In genomic region chr5:155689403-155689802, GRCh38 we compare ENCODE assay signal across 15 cellular contexts.
"Had no signal": no experiment of that assay in that cellular context is flagged by ENCODE, and none has a peak within 500 bp of the region (broad histone marks: within the 10 kb centered on the region; RNA-seq: fewer than 3 reads in every experiment).

No MANE protein-coding gene starts in this region.

- H3K4me1 Mint-ChIP-seq: activated CD4-positive, alpha-beta T cell treated with anti-CD3 and anti-CD28 coated beads, Interleukin-2, amount 10 ng/mL, durations not matched to agents 7 days and 5 days; activated T-helper 17 cell treated with anti-CD3 and anti-CD28 coated beads, Interleukin-2, amount 50 U/mL, for 72 hours had no signal

- H3K9me3 ChIP-seq: adrenal gland had no signal

- H3K36me3 ChIP-seq: adrenal gland had no signal

- H3K9me3 Mint-ChIP-seq: activated CD4-positive, alpha-beta T cell treated with anti-CD3 and anti-CD28 coated beads, Interleukin-2, amount 10 ng/mL, durations not matched to agents 7 days and 5 days; activated T-helper 17 cell treated with anti-CD3 and anti-CD28 coated beads, Interleukin-2, amount 50 U/mL, for 72 hours; effector memory CD8-positive, alpha-beta T cell had no signal

- H3K27me3 ChIP-seq: adrenal gland had no signal

- H3K9ac ChIP-seq: parathyroid adenoma had no signal

- H3K4me3 ChIP-seq: adrenal gland, lung, skin epidermis had no signal

- H3K79me2 ChIP-seq: parathyroid adenoma had no signal

- DNase-seq: activated CD4-positive, alpha-beta T cell treated with anti-CD3 and anti-CD28 coated beads, Interleukin-2, amount 10 ng/mL, durations not matched to agents 7 days and 5 days; activated CD4-positive, CD25-positive, alpha-beta regulatory T cell; activated naive CD4-positive, alpha-beta T cell treated with anti-CD3 and anti-CD28 coated beads, Interleukin-2, amount 50 U/mL, for 16 hours; activated T-cell treated with anti-CD3 and anti-CD28 coated beads for 4 hours; adrenal gland; central memory CD4-positive, alpha-beta T cell; cortex of kidney; effector memory CD8-positive, alpha-beta T cell; hippocampal formation; midbrain had no signal

- H3K4me1 ChIP-seq: adrenal gland, parathyroid adenoma had no signal

- H3K27ac Mint-ChIP-seq: activated CD4-positive, alpha-beta T cell treated with anti-CD3 and anti-CD28 coated beads, Interleukin-2, amount 10 ng/mL, durations not matched to agents 7 days and 5 days; activated T-helper 17 cell treated with anti-CD3 and anti-CD28 coated beads, Interleukin-2, amount 50 U/mL, for 72 hours; effector memory CD8-positive, alpha-beta T cell had no signal

- H3K27me3 Mint-ChIP-seq: activated CD4-positive, alpha-beta T cell treated with anti-CD3 and anti-CD28 coated beads, Interleukin-2, amount 10 ng/mL, durations not matched to agents 7 days and 5 days had no signal

- H2AFZ ChIP-seq: parathyroid adenoma had no signal

- H3K4me3 Mint-ChIP-seq: activated CD4-positive, alpha-beta T cell treated with anti-CD3 and anti-CD28 coated beads, Interleukin-2, amount 10 ng/mL, durations not matched to agents 7 days and 5 days; activated T-helper 17 cell treated with anti-CD3 and anti-CD28 coated beads, Interleukin-2, amount 50 U/mL, for 72 hours; effector memory CD8-positive, alpha-beta T cell had no signal

- H3K27ac ChIP-seq: adrenal gland, epithelial cell of prostate, parathyroid adenoma, skin epidermis had no signal
